Comparison of ENCODE assay signal across 1 cellular context in genomic region chrX:118348186-118348810, GRCh38.
TF ChIP-seq lines count a peak whose summit lies in the region.

No MANE protein-coding gene starts in this region.

TF ChIP-seq in IMR-90, 13 proteins besides CTCF, POLR2A, EP300 and RAD21:
- TF ChIP-seq BHLHE40 (IDR thresholded peaks at IDR 0.05; ENCODE audit: low read depth, low read length) (no peak), CHD1 (IDR thresholded peaks at IDR 0.05; ENCODE audit: low read depth, low read length) (no peak), RFX5 (IDR thresholded peaks at IDR 0.05; ENCODE audit: low read depth, low read length) (no peak), RCOR1 (IDR thresholded peaks at IDR 0.05; ENCODE audit: insufficient replicate concordance, low read length) (no peak), MAFK (IDR thresholded peaks at IDR 0.05; ENCODE audit: low read depth, low read length) (no peak), USF2 (IDR thresholded peaks at IDR 0.05; ENCODE audit: low read depth, low read length) (no peak), FOS (IDR thresholded peaks at IDR 0.05; ENCODE audit: low read depth, low read length) (no peak), ELK1 (IDR thresholded peaks at IDR 0.05; ENCODE audit: borderline replicate concordance, low read depth, low read length) (no peak), CEBPB (IDR thresholded peaks at IDR 0.05; ENCODE audit: low read depth, low read length) (no peak), MXI1 (IDR thresholded peaks at IDR 0.05; ENCODE audit: borderline replicate concordance, low read depth, low read length) (no peak)
